Comparison of ENCODE assay signal across 1 cellular context in the genomic region with DNA sequence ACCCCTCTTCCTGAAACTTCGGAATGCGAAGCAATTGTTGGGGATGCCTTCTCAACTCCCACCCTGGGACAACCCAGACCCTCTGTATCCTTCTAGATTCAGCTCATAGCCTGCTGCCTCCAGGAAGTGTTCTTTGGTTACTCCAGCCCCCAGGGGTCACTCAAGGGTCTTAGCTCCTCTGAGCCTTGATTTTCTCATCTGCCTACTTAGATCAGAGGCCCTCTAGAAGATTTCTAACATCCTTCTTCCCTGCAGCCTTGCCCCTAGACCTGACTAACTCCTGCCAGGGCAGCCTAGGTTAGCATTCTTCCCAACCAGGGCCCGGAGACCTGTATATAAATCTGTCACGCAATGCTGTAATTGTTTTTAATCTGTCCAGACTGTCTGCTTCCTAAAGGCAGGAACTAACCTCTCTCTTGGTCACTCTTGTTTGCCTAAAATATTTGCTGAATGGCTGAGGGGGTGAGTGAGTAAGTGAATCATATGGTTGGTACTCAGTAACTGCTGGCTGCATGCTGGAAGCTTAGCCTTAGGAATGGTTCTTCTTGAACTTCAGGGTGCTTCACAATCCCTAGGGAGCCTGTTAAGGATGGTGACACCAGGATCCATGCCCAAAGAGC.
TF ChIP-seq lines count a peak whose summit lies in the region.

No MANE protein-coding gene starts in this region.

TF ChIP-seq in GM12878, 131 proteins besides CTCF, POLR2A, EP300 and RAD21 (continued from another document):
- TF ChIP-seq, protein P1, sequence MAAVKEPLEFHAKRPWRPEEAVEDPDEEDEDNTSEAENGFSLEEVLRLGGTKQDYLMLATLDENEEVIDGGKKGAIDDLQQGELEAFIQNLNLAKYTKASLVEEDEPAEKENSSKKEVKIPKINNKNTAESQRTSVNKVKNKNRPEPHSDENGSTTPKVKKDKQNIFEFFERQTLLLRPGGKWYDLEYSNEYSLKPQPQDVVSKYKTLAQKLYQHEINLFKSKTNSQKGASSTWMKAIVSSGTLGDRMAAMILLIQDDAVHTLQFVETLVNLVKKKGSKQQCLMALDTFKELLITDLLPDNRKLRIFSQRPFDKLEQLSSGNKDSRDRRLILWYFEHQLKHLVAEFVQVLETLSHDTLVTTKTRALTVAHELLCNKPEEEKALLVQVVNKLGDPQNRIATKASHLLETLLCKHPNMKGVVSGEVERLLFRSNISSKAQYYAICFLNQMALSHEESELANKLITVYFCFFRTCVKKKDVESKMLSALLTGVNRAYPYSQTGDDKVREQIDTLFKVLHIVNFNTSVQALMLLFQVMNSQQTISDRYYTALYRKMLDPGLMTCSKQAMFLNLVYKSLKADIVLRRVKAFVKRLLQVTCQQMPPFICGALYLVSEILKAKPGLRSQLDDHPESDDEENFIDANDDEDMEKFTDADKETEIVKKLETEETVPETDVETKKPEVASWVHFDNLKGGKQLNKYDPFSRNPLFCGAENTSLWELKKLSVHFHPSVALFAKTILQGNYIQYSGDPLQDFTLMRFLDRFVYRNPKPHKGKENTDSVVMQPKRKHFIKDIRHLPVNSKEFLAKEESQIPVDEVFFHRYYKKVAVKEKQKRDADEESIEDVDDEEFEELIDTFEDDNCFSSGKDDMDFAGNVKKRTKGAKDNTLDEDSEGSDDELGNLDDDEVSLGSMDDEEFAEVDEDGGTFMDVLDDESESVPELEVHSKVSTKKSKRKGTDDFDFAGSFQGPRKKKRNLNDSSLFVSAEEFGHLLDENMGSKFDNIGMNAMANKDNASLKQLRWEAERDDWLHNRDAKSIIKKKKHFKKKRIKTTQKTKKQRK (IDR thresholded peaks at IDR 0.05; ENCODE audit: low read depth, low read length): no peak
- TF ChIP-seq ZNF274 (IDR thresholded peaks at IDR 0.05; ENCODE audit: insufficient read depth, insufficient read length) (no peak), TCF7 (IDR thresholded peaks at IDR 0.05; ENCODE audit: borderline replicate concordance) (no peak), NFIC (IDR thresholded peaks at IDR 0.05; ENCODE audit: low read depth, low read length) (no peak), ATF7 (IDR thresholded peaks at IDR 0.05; ENCODE audit: low read depth) (no peak), NRF1 (conservative IDR thresholded peaks at IDR 0.05; ENCODE audit: low read depth, low read length) (no peak)
- TF ChIP-seq, protein P2, sequence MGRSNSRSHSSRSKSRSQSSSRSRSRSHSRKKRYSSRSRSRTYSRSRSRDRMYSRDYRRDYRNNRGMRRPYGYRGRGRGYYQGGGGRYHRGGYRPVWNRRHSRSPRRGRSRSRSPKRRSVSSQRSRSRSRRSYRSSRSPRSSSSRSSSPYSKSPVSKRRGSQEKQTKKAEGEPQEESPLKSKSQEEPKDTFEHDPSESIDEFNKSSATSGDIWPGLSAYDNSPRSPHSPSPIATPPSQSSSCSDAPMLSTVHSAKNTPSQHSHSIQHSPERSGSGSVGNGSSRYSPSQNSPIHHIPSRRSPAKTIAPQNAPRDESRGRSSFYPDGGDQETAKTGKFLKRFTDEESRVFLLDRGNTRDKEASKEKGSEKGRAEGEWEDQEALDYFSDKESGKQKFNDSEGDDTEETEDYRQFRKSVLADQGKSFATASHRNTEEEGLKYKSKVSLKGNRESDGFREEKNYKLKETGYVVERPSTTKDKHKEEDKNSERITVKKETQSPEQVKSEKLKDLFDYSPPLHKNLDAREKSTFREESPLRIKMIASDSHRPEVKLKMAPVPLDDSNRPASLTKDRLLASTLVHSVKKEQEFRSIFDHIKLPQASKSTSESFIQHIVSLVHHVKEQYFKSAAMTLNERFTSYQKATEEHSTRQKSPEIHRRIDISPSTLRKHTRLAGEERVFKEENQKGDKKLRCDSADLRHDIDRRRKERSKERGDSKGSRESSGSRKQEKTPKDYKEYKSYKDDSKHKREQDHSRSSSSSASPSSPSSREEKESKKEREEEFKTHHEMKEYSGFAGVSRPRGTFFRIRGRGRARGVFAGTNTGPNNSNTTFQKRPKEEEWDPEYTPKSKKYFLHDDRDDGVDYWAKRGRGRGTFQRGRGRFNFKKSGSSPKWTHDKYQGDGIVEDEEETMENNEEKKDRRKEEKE (IDR thresholded peaks at IDR 0.05): no peak
TF ChIP-seq in GM12878: peak in this region for 0.
